ENCODE assay signal across 8 cellular contexts in the genomic region with DNA sequence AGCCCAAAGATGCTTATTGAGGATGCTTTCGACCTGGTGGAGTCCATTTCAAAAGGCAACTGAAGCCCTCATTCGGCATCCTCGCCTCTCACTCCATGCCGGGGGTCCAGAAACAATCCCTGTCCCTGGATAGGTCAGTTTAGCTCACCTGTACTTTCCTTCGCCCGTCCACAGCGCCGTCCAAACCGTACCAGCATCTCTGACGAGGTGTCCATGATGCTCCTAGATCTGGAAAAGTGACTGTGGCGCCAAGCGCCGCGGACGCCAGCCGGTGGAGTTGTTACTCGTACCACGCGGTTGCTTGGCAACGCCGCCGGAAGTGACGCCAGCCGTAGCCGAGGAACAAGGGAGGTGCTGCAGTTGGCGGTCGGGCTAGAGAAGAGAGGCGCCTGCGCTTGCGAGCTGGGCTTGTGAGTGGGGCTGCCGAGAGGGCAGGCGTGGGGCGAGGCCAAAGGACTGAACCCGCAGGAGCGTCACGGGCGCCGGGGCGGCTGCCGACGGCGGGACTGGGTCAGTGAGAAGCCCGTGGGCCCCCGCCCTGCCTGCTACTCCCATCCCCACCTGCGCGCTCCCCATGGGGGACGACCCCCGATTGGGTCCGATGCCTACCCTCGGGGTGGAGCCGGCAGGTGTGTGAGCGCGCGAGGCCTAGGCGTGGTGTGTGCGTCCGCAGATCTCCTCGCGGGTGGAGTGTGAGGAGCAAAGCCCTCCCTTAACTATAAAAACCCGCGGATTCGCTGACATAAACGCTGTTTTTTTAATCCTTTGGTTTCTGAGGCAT. TPM values are rescaled to one million over a fixed set of nuclear protein-coding genes. Genes with fewer than 3 reads are reported as not detected.
A peak's percentile ranks its signal among the peaks of the same experiment; 100 is the strongest.
DNase-seq lines count a peak whose midpoint lies in the region; ATAC-seq and TF ChIP-seq lines count a peak whose summit lies in the region.

Gene CFAP210, minus strand, starts transcription at position 293 of the 781 bp plus-strand sequence. Its CDS starts 78 bp downstream, at position 215.
Gene PHOSPHO2, plus strand, starts transcription at position 357 of the 781 bp plus-strand sequence. CDS start 6,503 bp downstream, outside the sequence.

- H3K4me2 ChIP-seq in mammary epithelial cell (ENCODE audit: insufficient read depth, low read depth, low read length): peak within 1 kb of the TSS; percentile 78

- H4K20me1 ChIP-seq in mammary epithelial cell (ENCODE audit: insufficient read depth, low read length): no peaks in the 10 kb centered on the region

- dilution Hi-C loops in mammary epithelial cell (cut with HindIII; ENCODE audit: low sequenced_read_pairs): no loop called here

- CTCF ChIA-PET in AG04449 (lab: Yijun Ruan, JAX) (interaction anchor here (0.8 to 1.2 kb wide), 2 partner anchors 12 to 166 kb away, joined by 3 read pairs; no protein-coding TSS in a partner anchor), mammary epithelial cell (lab: Charles Lee; ENCODE audit: low non-redundant PET) (no interaction called here)

- H3K79me2 ChIP-seq in mammary epithelial cell (ENCODE audit: insufficient read depth, low read length): no peaks in the 10 kb centered on the region

- H3K36me3 ChIP-seq in mammary epithelial cell (ENCODE audit: insufficient read depth, low read length) (peaks cover 2% of the 10 kb centered on the region), iPS-20b (ENCODE audit: insufficient read depth, low read depth, low read length) (peaks cover 23% of the 10 kb centered on the region; the same call in 1 of the 2 replicates), skeletal muscle tissue (ENCODE audit: control insufficient read depth in 3 of 3, insufficient read depth in 3 of 3, low read length in 3 of 3) (peaks cover 0 to 6% (median 5%) of the 10 kb centered on the region in 3 donors)

- TF ChIP-seq CTCF in AG04449 (IDR thresholded peaks at IDR 0.05; ENCODE audit: insufficient read depth, low read length, missing control alignments) (no peak), VCaP (conservative IDR thresholded peaks at IDR 0.05) (no peak), mammary epithelial cell (conservative IDR thresholded peaks at IDR 0.05 in 1 of 2, IDR thresholded peaks at IDR 0.05 in 1 of 2; ENCODE audit: extremely low read depth in 1 of 2, insufficient read depth in 1 of 2, low read depth in 1 of 2, low read length in 2 of 2) (no peak)

- peaks cover 5% of the 10 kb centered on the region for H3K4me1 ChIP-seq in mammary epithelial cell (ENCODE audit: insufficient read depth, low read length)
- H3K4me1 ChIP-seq in iPS-20b (ENCODE audit: insufficient read depth, low read length): no peaks in the 10 kb centered on the region
- H3K4me1 ChIP-seq in skeletal muscle tissue (ENCODE audit: control insufficient read depth in 3 of 3, insufficient read depth in 3 of 3, low read length in 3 of 3): peaks cover 4 to 6% (median 6%) of the 10 kb centered on the region in 3 donors

- 2% methylated on average over 39 of the region's 63 CpGs for WGBS in mammary epithelial cell (ENCODE audit: low coverage, missing lambda C conversion rate)

- in situ Hi-C loops in mammary epithelial cell (cut with MboI; ENCODE audit: low sequenced_read_pairs in 2 of 2): no loop called here

- H3K27me3 ChIP-seq in mammary epithelial cell (ENCODE audit: insufficient read depth, low read length) (no peaks in the 10 kb centered on the region), iPS-20b (ENCODE audit: insufficient read depth, low read length) (no peaks in the 10 kb centered on the region), skeletal muscle tissue (ENCODE audit: control insufficient read depth in 3 of 3, insufficient read depth in 3 of 3, low read length in 3 of 3) (no peaks in the 10 kb centered on the region)

- intact Hi-C loops in mammary epithelial cell (cut with micrococcal nuclease): no loop called here

- peak within 1 kb of the TSS; percentile 85 for H2AFZ ChIP-seq in mammary epithelial cell (ENCODE audit: low read depth, low read length)

- H3K4me3 ChIP-seq in AG04449 (ENCODE audit: low read depth, low read length) (peak within 1 kb of the TSS; percentile 87), mammary epithelial cell (replicated peaks in 1 of 3; ENCODE audit: insufficient read depth in 1 of 3, low read depth in 2 of 3, low read length in 3 of 3) (peak within 1 kb of the TSS; percentile 43 to 80 (median 77)), iPS-20b (ENCODE audit: low read length) (peak within 1 kb of the TSS; percentile 82), skeletal muscle tissue (ENCODE audit: low read length in 3 of 3) (peak within 1 kb of the TSS; percentile 83 to 93 (median 86))

- peak; percentile 69 for DNase-seq in AG04449 (ENCODE audit: low read depth, low spot score)
- peak; percentile 99 for DNase-seq in NCI-H2196 (lab: John Stamatoyannopoulos, UW; ENCODE audit: unreplicated experiment)
- peak; percentile 95 for DNase-seq in mammary epithelial cell

- H3K9ac ChIP-seq in mammary epithelial cell (ENCODE audit: insufficient read depth, low read length) (peak within 1 kb of the TSS; percentile 96), iPS-20b (ENCODE audit: low read depth, low read length) (peak within 1 kb of the TSS; percentile 83), skeletal muscle tissue (ENCODE audit: low read depth in 1 of 3, low read length in 3 of 3) (peak within 1 kb of the TSS; percentile 88 to 92 (median 91))

- ATAC-seq in GM18873 (IDR thresholded peaks at IDR 0.05; ENCODE audit: low FRiP score, unreplicated experiment): peak; percentile 98
- ATAC-seq in HG03135 (IDR thresholded peaks at IDR 0.05; ENCODE audit: unreplicated experiment): peak; percentile 97

- no TSS peak for BruUV-seq in mammary epithelial cell (replicated peaks; lab: Mats Ljungman, UMichigan)

- H3K27ac ChIP-seq in VCaP: peak within 1 kb of the TSS; percentile 95
- H3K27ac ChIP-seq in mammary epithelial cell (ENCODE audit: insufficient read depth, low read depth, low read length): peak within 1 kb of the TSS; percentile 77
- peak within 1 kb of the TSS; percentile 24 for H3K27ac ChIP-seq in iPS-20b (ENCODE audit: low read length)
- peak within 1 kb of the TSS; percentile 85 for H3K27ac ChIP-seq in skeletal muscle tissue (ENCODE audit: low read depth, low read length)

- POLR2A ChIA-PET in AG04449 (lab: Yijun Ruan, JAX): interaction anchor here (0.7 kb wide), 1 partner anchor 120 kb away, joined by 3 read pairs; no protein-coding TSS in a partner anchor

- H3K9me3 ChIP-seq in mammary epithelial cell (replicated peaks; ENCODE audit: insufficient read depth, low read length) (no peaks in the 10 kb centered on the region), iPS-20b (ENCODE audit: insufficient read depth, low read depth, low read length) (no peaks in the 10 kb centered on the region), skeletal muscle tissue (ENCODE audit: control insufficient read depth in 3 of 3, low read length in 3 of 3) (no peaks in the 10 kb centered on the region)

RNA-seq across cellular contexts. Expression of gene CFAP210, which starts in this region (rescaled TPM):
- total RNA-seq in mammary epithelial cell (not detected), skeletal muscle tissue (not detected)
- not detected for polyA plus RNA-seq in mammary epithelial cell
- not detected for polyA minus RNA-seq in mammary epithelial cell

RNA-seq across cellular contexts. Expression of gene PHOSPHO2, which starts in this region (rescaled TPM):
- total RNA-seq in mammary epithelial cell (1 to 10 TPM; 3.0 to 3.8 TPM), skeletal muscle tissue (3.7 TPM)
- 1.2 TPM for polyA plus RNA-seq in mammary epithelial cell
- not detected for polyA minus RNA-seq in mammary epithelial cell

Comparison
In these comparisons a context has a peak if more than half of its experiments do, and no peak if none do; other contexts are left out.
1. Peak in every context shown above with its lines: DNase-seq, ATAC-seq, H3K4me3 ChIP-seq and H3K27ac ChIP-seq.
2. H3K27ac ChIP-seq: peak in every context shown above with its lines; median percentile 95 in VCaP; 85 in skeletal muscle tissue; 77 in mammary epithelial cell; 24 in iPS-20b.